ENCODE assay signal across 1 cellular context in the genomic region with DNA sequence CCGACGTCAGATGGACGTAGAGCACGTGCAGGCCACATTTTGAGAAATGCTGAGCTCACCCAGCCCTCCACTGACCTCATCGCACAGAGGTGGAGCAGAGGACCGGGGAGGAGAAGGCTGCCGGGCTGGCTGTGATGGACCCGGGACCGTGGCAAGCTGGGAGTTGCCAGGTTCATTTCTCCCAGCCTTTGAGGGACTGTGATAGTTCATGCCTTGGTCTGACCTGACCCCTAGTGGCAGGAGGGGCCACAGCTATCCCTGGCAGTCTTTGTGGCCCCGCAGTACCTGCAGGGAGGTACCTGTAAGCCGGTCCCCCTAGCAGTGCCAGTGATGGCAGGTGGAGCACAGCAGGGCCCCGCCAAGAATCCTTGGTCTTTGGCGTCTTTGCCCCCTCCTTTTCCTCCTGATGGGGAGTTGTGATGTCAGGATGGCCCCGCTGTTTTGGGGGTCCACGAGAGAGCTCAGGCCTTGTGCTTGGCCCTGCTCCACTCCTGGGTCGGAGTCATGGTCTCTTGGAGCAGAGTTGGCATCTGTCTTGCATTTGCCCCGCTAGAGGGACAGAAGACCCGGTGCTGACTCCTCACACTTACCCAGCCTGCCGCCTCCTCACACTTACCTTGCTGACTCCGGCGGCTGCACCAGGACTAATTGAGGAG.
TF ChIP-seq lines count a peak whose summit lies in the region.

No MANE protein-coding gene starts in this region.

TF ChIP-seq in H1, 55 proteins besides CTCF, POLR2A, EP300 and RAD21:
- TF ChIP-seq SIN3A (conservative IDR thresholded peaks at IDR 0.05 in 1 of 2, IDR thresholded peaks at IDR 0.05 in 1 of 2; ENCODE audit: low read depth in 1 of 2, low read length in 2 of 2) (peak; percentile 41 to 69; a peak in 2 of 4 replicates), YY1 (IDR thresholded peaks at IDR 0.05; ENCODE audit: low read depth, low read length) (peak; percentile 70), GABPA (IDR thresholded peaks at IDR 0.05; ENCODE audit: borderline replicate concordance, insufficient read depth, low read length) (0 out of 2 replicates have a peak, but pooled peaks have one; percentile 52), RFX5 (IDR thresholded peaks at IDR 0.05; ENCODE audit: borderline replicate concordance, low read depth, low read length) (no peak)
TF ChIP-seq in H1: peak in this region for 3.
